18 cellular contexts compared by ENCODE assay signal in genomic region chr6:165404703-165405102, GRCh38.
A peak's percentile ranks its signal among the peaks of the same experiment; 100 is the strongest.
DNase-seq lines count a peak whose midpoint lies in the region; ATAC-seq and TF ChIP-seq lines count a peak whose summit lies in the region.
"Had no signal": no experiment of that assay in that cellular context is flagged by ENCODE, and none has a peak within 500 bp of the region (broad histone marks: within the 10 kb centered on the region; RNA-seq: fewer than 3 reads in every experiment).

No MANE protein-coding gene starts in this region.

- no peak overlapping the region for H3K27ac Mint-ChIP-seq in glutamatergic neuron (ENCODE audit: unreplicated experiment)
- H3K27ac Mint-ChIP-seq: CD8-positive, alpha-beta memory T cell had no signal

- H3K9me3 Mint-ChIP-seq in glutamatergic neuron (ENCODE audit: unreplicated experiment), result no peaks in the 10 kb centered on the region

- 31 to 49% methylated on average over 2 of the region's 2 CpGs for WGBS in lower leg skin, 2 donors

- intact Hi-C loops in lower leg skin (cut with DNase I; ENCODE audit: low total_unique reads), result no loop called here

- TF ChIP-seq POLR2A in lower leg skin (IDR thresholded peaks at IDR 0.05), result no peak

- no peaks in the 10 kb centered on the region for H3K27me3 Mint-ChIP-seq in glutamatergic neuron (ENCODE audit: unreplicated experiment)
- H3K27me3 Mint-ChIP-seq: CD8-positive, alpha-beta memory T cell had no signal

- no peaks in the 10 kb centered on the region for H3K36me3 Mint-ChIP-seq in glutamatergic neuron (ENCODE audit: unreplicated experiment)
- H3K36me3 Mint-ChIP-seq: CD8-positive, alpha-beta memory T cell had no signal

- H3K4me3 ChIP-seq in fibroblast of mammary gland (ENCODE audit: control insufficient read depth, low read depth, low read length), result no peak overlapping the region
- no peak overlapping the region for H3K4me3 ChIP-seq in lower leg skin (ENCODE audit: low read depth, poor library complexity, severe bottlenecking)
- H3K4me3 ChIP-seq: PC-9 had no signal

- no peak overlapping the region for H3K4me3 Mint-ChIP-seq in glutamatergic neuron (ENCODE audit: unreplicated experiment)
- H3K4me3 Mint-ChIP-seq: CD8-positive, alpha-beta memory T cell had no signal

- TF ChIP-seq CTCF in fibroblast of mammary gland (conservative IDR thresholded peaks at IDR 0.05; ENCODE audit: control insufficient read depth, insufficient read depth, low read depth, low read length), result no peak
- no peak for TF ChIP-seq CTCF in lower leg skin (IDR thresholded peaks at IDR 0.05)
- TF ChIP-seq CTCF in glutamatergic neuron (IDR thresholded peaks at IDR 0.05; ENCODE audit: partially characterized antibody, unreplicated experiment), result no peak

- no peaks in the 10 kb centered on the region for H3K4me1 Mint-ChIP-seq in glutamatergic neuron (ENCODE audit: low read depth, unreplicated experiment)
- H3K4me1 Mint-ChIP-seq: CD8-positive, alpha-beta memory T cell had no signal

- DNase-seq in amniotic epithelial cell (ENCODE audit: low read depth) (peak; percentile 49), fibroblast of mammary gland (ENCODE audit: low read depth) (peak; percentile 1), smooth muscle cell of the brain vasculature (ENCODE audit: low read depth, low spot score) (peak; percentile 7), NCI-H774 (lab: John Stamatoyannopoulos, UW) (no peak), lower leg skin (ENCODE audit: low spot score in 2 of 2) (no peak), glutamatergic neuron (no peak)
- DNase-seq: C1 segment of cervical spinal cord; CD8-positive, alpha-beta memory T cell; GOT3; NCI-H1048; NCI-H1436 treated with DMSO at 0.1 percent for 48 hours; NCI-H2029; NCI-H345; NCI-H524 treated with DMSO at 0.1 percent for 48 hours; PC-9; SIG-M5 had no signal

- peak; percentile 66 for ATAC-seq in HG02610 (IDR thresholded peaks at IDR 0.05; ENCODE audit: unreplicated experiment)
- ATAC-seq: HepG2 had no signal

Comparison
In these comparisons a context has a peak if more than half of its experiments do, and no peak if none do; other contexts are left out.
1. DNase-seq: peak in amniotic epithelial cell (single experiment), fibroblast of mammary gland (single experiment) and smooth muscle cell of the brain vasculature (single experiment); none in NCI-H774 (single experiment), lower leg skin (0 of 2) and glutamatergic neuron (single experiment).